Comparison of ENCODE assay signal across 10 cellular contexts in genomic region chr18:26546170-26546874, GRCh38. TPM values are rescaled to one million over a fixed set of nuclear protein-coding genes. Genes with fewer than 3 reads are reported as not detected.
A peak's percentile ranks its signal among the peaks of the same experiment; 100 is the strongest.
DNase-seq lines count a peak whose midpoint lies in the region; ATAC-seq lines count a peak whose summit lies in the region.
"Had no signal": no experiment of that assay in that cellular context is flagged by ENCODE, and none has a peak within 500 bp of the region (broad histone marks: within the 10 kb centered on the region; RNA-seq: fewer than 3 reads in every experiment).

No MANE protein-coding gene starts in this region.

- H3K4me1 ChIP-seq in iPS DF 6.9 (ENCODE audit: control insufficient read depth, insufficient read depth, low read length) = peaks cover 7% of the 10 kb centered on the region

- peaks cover 46% of the 10 kb centered on the region for H3K27me3 Mint-ChIP-seq in activated naive CD4-positive, alpha-beta T cell treated with anti-CD3 and anti-CD28 coated beads, Interleukin-2, amount 10 ng/mL, durations not matched to agents 7 days and 5 days
- peaks cover 18% of the 10 kb centered on the region for H3K27me3 Mint-ChIP-seq in activated naive CD4-positive, alpha-beta T cell treated with anti-CD3 and anti-CD28 coated beads for 36 hours (ENCODE audit: low read depth)
- peaks cover 13% of the 10 kb centered on the region for H3K27me3 Mint-ChIP-seq in activated T-helper 2 cell treated with anti-CD3 and anti-CD28 coated beads, Interferon-gamma antibody, Interleukin-2, Interleukin-4, amounts not matched to agents 10 μg/mL and 5 μg/mL and 100 μg/mL, durations not matched to agents 14 hours and 24 hours and 36 hours (ENCODE audit: low read depth)

- H3K4me3 Mint-ChIP-seq in activated naive CD4-positive, alpha-beta T cell treated with anti-CD3 and anti-CD28 coated beads, Interleukin-2, amount 10 ng/mL, durations not matched to agents 7 days and 5 days = peak overlapping the region; percentile 53
- H3K4me3 Mint-ChIP-seq in activated naive CD4-positive, alpha-beta T cell treated with anti-CD3 and anti-CD28 coated beads for 36 hours = no peak overlapping the region
- peak overlapping the region; percentile 47 for H3K4me3 Mint-ChIP-seq in activated T-helper 2 cell treated with anti-CD3 and anti-CD28 coated beads, Interferon-gamma antibody, Interleukin-2, Interleukin-4, amounts not matched to agents 10 μg/mL and 5 μg/mL and 100 μg/mL, durations not matched to agents 14 hours and 24 hours and 36 hours (ENCODE audit: low read depth)
- peak overlapping the region; percentile 76 for H3K4me3 Mint-ChIP-seq in stimulated activated effector memory CD8-positive, alpha-beta T cell treated with anti-CD3 and anti-CD28 coated beads, Interleukin-12 subunit alpha, Interleukin-12 subunit beta, amount 100 ng/mL, for 72 hours

- no peak for ATAC-seq in stimulated activated effector memory CD8-positive, alpha-beta T cell treated with anti-CD3 and anti-CD28 coated beads, Interleukin-12 subunit alpha, Interleukin-12 subunit beta, amount 100 ng/mL, for 72 hours
- ATAC-seq in HG02588 (IDR thresholded peaks at IDR 0.05; ENCODE audit: unreplicated experiment) = no peak
- ATAC-seq in GM21381 (IDR thresholded peaks at IDR 0.05; ENCODE audit: unreplicated experiment) = no peak

- CTCF ChIA-PET in activated naive CD4-positive, alpha-beta T cell treated with anti-CD3 and anti-CD28 coated beads, Interleukin-2, amount 10 ng/mL, durations not matched to agents 7 days and 5 days (lab: Charles Lee) = no interaction called here
- CTCF ChIA-PET in activated naive CD4-positive, alpha-beta T cell treated with anti-CD3 and anti-CD28 coated beads for 36 hours (lab: Charles Lee) = interaction anchor here (0.6 to 0.7 kb wide), 3 partner anchors 24 to 1837 kb away, joined by 3 read pairs; no protein-coding TSS in a partner anchor

- no peaks in the 10 kb centered on the region for H3K9me3 Mint-ChIP-seq in activated naive CD4-positive, alpha-beta T cell treated with anti-CD3 and anti-CD28 coated beads, Interleukin-2, amount 10 ng/mL, durations not matched to agents 7 days and 5 days
- H3K9me3 Mint-ChIP-seq in activated naive CD4-positive, alpha-beta T cell treated with anti-CD3 and anti-CD28 coated beads for 36 hours = no peaks in the 10 kb centered on the region
- H3K9me3 Mint-ChIP-seq in activated T-helper 2 cell treated with anti-CD3 and anti-CD28 coated beads, Interferon-gamma antibody, Interleukin-2, Interleukin-4, amounts not matched to agents 10 μg/mL and 5 μg/mL and 100 μg/mL, durations not matched to agents 14 hours and 24 hours and 36 hours = no peaks in the 10 kb centered on the region
- no peaks in the 10 kb centered on the region for H3K9me3 Mint-ChIP-seq in stimulated activated effector memory CD8-positive, alpha-beta T cell treated with anti-CD3 and anti-CD28 coated beads, Interleukin-12 subunit alpha, Interleukin-12 subunit beta, amount 100 ng/mL, for 72 hours

- H3K36me3 Mint-ChIP-seq in activated naive CD4-positive, alpha-beta T cell treated with anti-CD3 and anti-CD28 coated beads, Interleukin-2, amount 10 ng/mL, durations not matched to agents 7 days and 5 days = peaks cover 7% of the 10 kb centered on the region
- H3K36me3 Mint-ChIP-seq in activated naive CD4-positive, alpha-beta T cell treated with anti-CD3 and anti-CD28 coated beads for 36 hours (ENCODE audit: low read depth) = peaks cover 3% of the 10 kb centered on the region
- peaks cover 14% of the 10 kb centered on the region for H3K36me3 Mint-ChIP-seq in activated T-helper 2 cell treated with anti-CD3 and anti-CD28 coated beads, Interferon-gamma antibody, Interleukin-2, Interleukin-4, amounts not matched to agents 10 μg/mL and 5 μg/mL and 100 μg/mL, durations not matched to agents 14 hours and 24 hours and 36 hours (ENCODE audit: low read depth)
- no peaks in the 10 kb centered on the region for H3K36me3 Mint-ChIP-seq in stimulated activated effector memory CD8-positive, alpha-beta T cell treated with anti-CD3 and anti-CD28 coated beads, Interleukin-12 subunit alpha, Interleukin-12 subunit beta, amount 100 ng/mL, for 72 hours

- peaks cover 28% of the 10 kb centered on the region for H3K4me1 Mint-ChIP-seq in activated naive CD4-positive, alpha-beta T cell treated with anti-CD3 and anti-CD28 coated beads, Interleukin-2, amount 10 ng/mL, durations not matched to agents 7 days and 5 days
- H3K4me1 Mint-ChIP-seq in activated naive CD4-positive, alpha-beta T cell treated with anti-CD3 and anti-CD28 coated beads for 36 hours (ENCODE audit: low read depth) = peaks cover 27% of the 10 kb centered on the region
- peaks cover 20% of the 10 kb centered on the region for H3K4me1 Mint-ChIP-seq in activated T-helper 2 cell treated with anti-CD3 and anti-CD28 coated beads, Interferon-gamma antibody, Interleukin-2, Interleukin-4, amounts not matched to agents 10 μg/mL and 5 μg/mL and 100 μg/mL, durations not matched to agents 14 hours and 24 hours and 36 hours (ENCODE audit: low read depth)
- H3K4me1 Mint-ChIP-seq in stimulated activated effector memory CD8-positive, alpha-beta T cell treated with anti-CD3 and anti-CD28 coated beads, Interleukin-12 subunit alpha, Interleukin-12 subunit beta, amount 100 ng/mL, for 72 hours = peaks cover 14% of the 10 kb centered on the region

- H3K36me3 ChIP-seq in iPS DF 6.9 (ENCODE audit: control insufficient read depth, insufficient read depth, low read length) = no peaks in the 10 kb centered on the region

- no peaks in the 10 kb centered on the region for H3K9me3 ChIP-seq in iPS DF 6.9 (ENCODE audit: control insufficient read depth, insufficient read depth, low read length)

- H3K27ac ChIP-seq in iPS DF 6.9 (ENCODE audit: low read length) = no peak overlapping the region

- peak overlapping the region; percentile 42; the same call in 1 of the 2 replicates for H3K4me3 ChIP-seq in iPS DF 6.9 (ENCODE audit: low read length)

- H3K27ac Mint-ChIP-seq in activated naive CD4-positive, alpha-beta T cell treated with anti-CD3 and anti-CD28 coated beads, Interleukin-2, amount 10 ng/mL, durations not matched to agents 7 days and 5 days = no peak overlapping the region
- H3K27ac Mint-ChIP-seq in activated naive CD4-positive, alpha-beta T cell treated with anti-CD3 and anti-CD28 coated beads for 36 hours = no peak overlapping the region
- no peak overlapping the region for H3K27ac Mint-ChIP-seq in activated T-helper 2 cell treated with anti-CD3 and anti-CD28 coated beads, Interferon-gamma antibody, Interleukin-2, Interleukin-4, amounts not matched to agents 10 μg/mL and 5 μg/mL and 100 μg/mL, durations not matched to agents 14 hours and 24 hours and 36 hours
- H3K27ac Mint-ChIP-seq in stimulated activated effector memory CD8-positive, alpha-beta T cell treated with anti-CD3 and anti-CD28 coated beads, Interleukin-12 subunit alpha, Interleukin-12 subunit beta, amount 100 ng/mL, for 72 hours = no peak overlapping the region

- DNase-seq in activated naive CD4-positive, alpha-beta T cell treated with anti-CD3 and anti-CD28 coated beads, Interleukin-2, amount 10 ng/mL, durations not matched to agents 7 days and 5 days = no peak
- DNase-seq in activated naive CD4-positive, alpha-beta T cell treated with anti-CD3 and anti-CD28 coated beads for 36 hours = no peak
- no peak for DNase-seq in activated T-helper 2 cell treated with anti-CD3 and anti-CD28 coated beads, Interferon-gamma antibody, Interleukin-2, Interleukin-4, amounts not matched to agents 10 μg/mL and 5 μg/mL and 100 μg/mL, durations not matched to agents 14 hours and 24 hours and 36 hours (ENCODE audit: low spot score)
- DNase-seq in iPS DF 6.9 (ENCODE audit: low read depth, low spot score) = no peak
- no peak for DNase-seq in stimulated activated effector memory CD8-positive, alpha-beta T cell treated with anti-CD3 and anti-CD28 coated beads, Interleukin-12 subunit alpha, Interleukin-12 subunit beta, amount 100 ng/mL, for 72 hours (ENCODE audit: low spot score in 2 of 2)
- DNase-seq in dermis blood vessel endothelial cell = no peak
- DNase-seq: effector CD8-positive, alpha-beta T cell; stimulated activated CD4-positive, alpha-beta T cell treated with anti-CD3 and anti-CD28 coated beads, Interleukin-12 subunit alpha, Interleukin-12 subunit beta, amount 100 ng/mL, for 4 hours had no signal

- H3K27me3 ChIP-seq in iPS DF 6.9 (ENCODE audit: control insufficient read depth, insufficient read depth, low read length) = peaks cover 31% of the 10 kb centered on the region

- WGBS in iPS DF 6.9 (ENCODE audit: insufficient coverage, insufficient read length) = no CpG with 5 or more reads among the region's 16 CpGs

- intact Hi-C loops in activated naive CD4-positive, alpha-beta T cell treated with anti-CD3 and anti-CD28 coated beads for 36 hours (cut with micrococcal nuclease) = no loop called here
- intact Hi-C loops in activated T-helper 2 cell treated with anti-CD3 and anti-CD28 coated beads, Interferon-gamma antibody, Interleukin-2, Interleukin-4, amounts not matched to agents 10 μg/mL and 5 μg/mL and 100 μg/mL, durations not matched to agents 14 hours and 24 hours and 36 hours (cut with micrococcal nuclease) = loop anchor here (5.0 to 10.0 kb wide), 3 partner anchors 89 to 1192 kb away; partner anchors contain the start of genes SS18 and ZNF521

RNA-seq across cellular contexts. Expression of gene KCTD1, which starts 2.0 kb away (rescaled TPM):
- total RNA-seq in activated naive CD4-positive, alpha-beta T cell treated with anti-CD3 and anti-CD28 coated beads for 36 hours = 1 to 10 TPM; 1.7 to 1.9 TPM
- total RNA-seq in activated T-helper 2 cell treated with anti-CD3 and anti-CD28 coated beads, Interferon-gamma antibody, Interleukin-2, Interleukin-4, amounts not matched to agents 10 μg/mL and 5 μg/mL and 100 μg/mL, durations not matched to agents 14 hours and 24 hours and 36 hours = 6.4 and 6.8 TPM in 2 replicates
- 6.7 and 7.0 TPM in 2 replicates for total RNA-seq in dermis blood vessel endothelial cell
